10 cellular contexts compared by ENCODE assay signal in genomic region chr7:75880242-75880641, GRCh38. TPM values are rescaled to one million over a fixed set of nuclear protein-coding genes. Genes with fewer than 3 reads are reported as not detected.
DNase-seq lines count a peak whose midpoint lies in the region; ATAC-seq, FAIRE-seq and TF ChIP-seq lines count a peak whose summit lies in the region.
"Had no signal": no experiment of that assay in that cellular context is flagged by ENCODE, and none has a peak within 500 bp of the region (broad histone marks: within the 10 kb centered on the region; RNA-seq: fewer than 3 reads in every experiment).

No MANE protein-coding gene starts in this region.

- peak overlapping the region; percentile 78 for H3K4me2 ChIP-seq in GM12878 (ENCODE audit: control insufficient read depth, insufficient read depth)

- no peak for TF ChIP-seq CTCF in AG04450 (IDR thresholded peaks at IDR 0.05; ENCODE audit: low read depth, low read length)
- no peak for TF ChIP-seq CTCF in GM12878 (IDR thresholded peaks at IDR 0.05 in 2 of 3, conservative IDR thresholded peaks at IDR 0.05 in 1 of 3; ENCODE audit: control insufficient read depth in 2 of 3, extremely low read depth in 1 of 3, insufficient read depth in 1 of 3, low read depth in 3 of 3, low read length in 3 of 3)
- no peak for TF ChIP-seq CTCF in testis (IDR thresholded peaks at IDR 0.05)

- no peak for DNase-seq in AG04450 (ENCODE audit: low read depth, low spot score)
- DNase-seq in GM12878 (ENCODE audit: low read depth, low spot score): no peak
- no peak for DNase-seq in testis
- no peak for DNase-seq in SKM-1 (lab: John Stamatoyannopoulos, UW; ENCODE audit: unreplicated experiment)
- DNase-seq in HTR-8/SVneo (ENCODE audit: insufficient read length, low spot score): no peak
- no peak for DNase-seq in activated CD8-positive, alpha-beta memory T cell treated with anti-CD3 and anti-CD28 coated beads for 24 hours
- DNase-seq: GOT3, T-helper 9 cell had no signal

- RAD21 ChIA-PET in GM12878 (lab: Charles Lee; ENCODE audit: unreplicated experiment): interaction anchor here (3.0 kb wide), 1 partner anchor 140 kb away, joined by 13 read pairs; no protein-coding TSS in a partner anchor

- SMC1A ChIA-PET in GM12878 (lab: Charles Lee; ENCODE audit: uncharacterized antibody, unreplicated experiment): interaction anchor here (1.2 kb wide), 1 partner anchor 140 kb away, joined by 4 read pairs; no protein-coding TSS in a partner anchor

- H3K4me1 ChIP-seq in HUES6 (ENCODE audit: control insufficient read depth, insufficient read depth, low read length): peaks cover 29% of the 10 kb centered on the region
- peaks cover 8% of the 10 kb centered on the region for H3K4me1 ChIP-seq in GM12878 (ENCODE audit: control insufficient read depth, insufficient read depth, low read length)
- H3K4me1 ChIP-seq in muscle layer of duodenum (ENCODE audit: control insufficient read depth in 1 of 2, insufficient read depth in 2 of 2, low read length in 2 of 2): peaks cover 11 to 15% of the 10 kb centered on the region in 2 donors
- peaks cover 6% of the 10 kb centered on the region for H3K4me1 ChIP-seq in testis

- FAIRE-seq in GM12878 (lab: Jason Lieb, UNC): no peak
- FAIRE-seq in HTR-8/SVneo (lab: Jason Lieb, UNC): no peak

- no peak overlapping the region for H3K27ac ChIP-seq in AG04450 (ENCODE audit: low read depth, low read length)
- H3K27ac ChIP-seq in HUES6 (ENCODE audit: low read depth, low read length): no peak overlapping the region
- H3K27ac ChIP-seq in GM12878 (ENCODE audit: control insufficient read depth, insufficient read depth): no peak overlapping the region
- peak overlapping the region; percentile 60 for H3K27ac ChIP-seq in muscle layer of duodenum (ENCODE audit: low read length)
- H3K27ac ChIP-seq in testis: peak overlapping the region in 1 of 2 donors; percentile 43

- WGBS in GM12878 (ENCODE audit: insufficient coverage, insufficient replicate concordance, low lambda C conversion rate, missing lambda C conversion rate): 98% methylated on average over 4 of the region's 4 CpGs
- WGBS in testis, 2 donors: 64 to 67% methylated on average over 4 of the region's 4 CpGs

- TF ChIP-seq POLR2A in GM12878 (IDR thresholded peaks at IDR 0.05; ENCODE audit: low read depth, low read length): no peak
- TF ChIP-seq POLR2A in testis (IDR thresholded peaks at IDR 0.05): no peak

- BruUV-seq in GM12878 (replicated peaks; lab: Mats Ljungman, UMichigan): no TSS peak

- intact Hi-C loops in GM12878 (cut with micrococcal nuclease; ENCODE audit: unreplicated experiment): no loop called here
- intact Hi-C loops in testis (cut with DNase I; ENCODE audit: low total_unique reads): no loop called here

- H3K36me3 ChIP-seq in HUES6 (ENCODE audit: control insufficient read depth, insufficient read depth, low read length) (peaks cover 40% of the 10 kb centered on the region), GM12878 (ENCODE audit: control insufficient read depth in 2 of 2, insufficient read depth in 2 of 2, low read length in 1 of 2) (peaks cover 6 to 10% of the 10 kb centered on the region in 2 experiments; a peak in 3 of 4 replicates), muscle layer of duodenum (ENCODE audit: control insufficient read depth in 1 of 2, insufficient read depth in 2 of 2, low read length in 2 of 2) (peaks cover 25 to 35% of the 10 kb centered on the region in 2 donors), testis (ENCODE audit: low read depth, missing control alignments) (no peaks in the 10 kb centered on the region)

- no peak overlapping the region for H2AFZ ChIP-seq in GM12878 (ENCODE audit: control insufficient read depth, low read depth, low read length)

- H3K4me3 ChIP-seq in AG04450 (ENCODE audit: low read depth, low read length) (peak overlapping the region; percentile 97), HUES6 (ENCODE audit: low read depth, low read length) (peak overlapping the region; percentile 80; the same call in 1 of the 2 replicates), GM12878 (peak overlapping the region; percentile 95), muscle layer of duodenum (ENCODE audit: low read depth in 1 of 2, low read length in 2 of 2) (peak overlapping the region; percentile 90 to 97), testis (no peak overlapping the region)

- in situ Hi-C loops in GM12878 (cut with MboI): no loop called here

- H3K9me3 ChIP-seq in AG04450 (ENCODE audit: control insufficient read depth, insufficient read depth, low read length): no peaks in the 10 kb centered on the region; the same call in 1 of the 2 replicates
- H3K9me3 ChIP-seq in HUES6 (ENCODE audit: control insufficient read depth, insufficient read depth, low read depth, low read length): no peaks in the 10 kb centered on the region
- no peaks in the 10 kb centered on the region for H3K9me3 ChIP-seq in GM12878 (replicated peaks; ENCODE audit: control insufficient read depth, insufficient read depth, low read length)
- H3K9me3 ChIP-seq in muscle layer of duodenum (ENCODE audit: control insufficient read depth in 1 of 2, low read length in 2 of 2): no peaks in the 10 kb centered on the region
- H3K9me3 ChIP-seq in testis: no peaks in the 10 kb centered on the region

- no peak for ATAC-seq in GM12878

- POLR2A ChIA-PET in AG04450 (lab: Yijun Ruan, JAX): no interaction called here
- POLR2A ChIA-PET in GM12878 (lab: Charles Lee): interaction anchor here (3.5 kb wide), 1 partner anchor 36 kb away, joined by 27 read pairs; the partner anchor contains the start of gene POR

- TF ChIP-seq RAD21 in GM12878 (IDR thresholded peaks at IDR 0.05; ENCODE audit: insufficient read depth, low read depth, low read length): no peak

- H3K79me2 ChIP-seq in GM12878 (ENCODE audit: control insufficient read depth, insufficient read depth, low read length): peaks cover 13% of the 10 kb centered on the region

- CTCF ChIA-PET in AG04450 (lab: Charles Lee) (no interaction called here), GM12878 (lab: Yijun Ruan, JAX) (interaction anchor here (1.4 kb wide), 1 partner anchor 140 kb away, joined by 3 read pairs; no protein-coding TSS in a partner anchor)

- no peaks in the 10 kb centered on the region for H3K27me3 ChIP-seq in AG04450 (ENCODE audit: control insufficient read depth, insufficient read depth, low read length)
- no peaks in the 10 kb centered on the region for H3K27me3 ChIP-seq in HUES6 (ENCODE audit: control insufficient read depth, insufficient read depth, low read length)
- no peaks in the 10 kb centered on the region for H3K27me3 ChIP-seq in GM12878 (replicated peaks in 1 of 2; ENCODE audit: control insufficient read depth in 2 of 2, insufficient read depth in 2 of 2, low read length in 1 of 2)
- H3K27me3 ChIP-seq in muscle layer of duodenum (ENCODE audit: low read depth, low read length): no peaks in the 10 kb centered on the region
- no peaks in the 10 kb centered on the region for H3K27me3 ChIP-seq in testis

- H4K20me1 ChIP-seq in GM12878 (ENCODE audit: control insufficient read depth, insufficient read depth): no peaks in the 10 kb centered on the region

- H3K9ac ChIP-seq in HUES6 (ENCODE audit: low read length) (no peak overlapping the region), GM12878 (ENCODE audit: control insufficient read depth, insufficient read depth, low read length) (no peak overlapping the region)

- TF ChIP-seq EP300 in GM12878 (IDR thresholded peaks at IDR 0.05; ENCODE audit: borderline replicate concordance in 1 of 2, control insufficient read depth in 1 of 2, low read depth in 2 of 2, low read length in 2 of 2): no peak

RNA-seq across cellular contexts. Expression of gene RHBDD2, which starts 1.4 kb away (rescaled TPM):
- polyA plus RNA-seq in AG04450 (2011; rRNA removed) (34.9 and 50.0 TPM in 2 replicates), GM12878 (2011; rRNA removed) (4.9 and 14.5 TPM in 2 replicates), GM12878 (2014; fragmentation: Illumina TruSeq; extraction: Trizol) (7.0 and 13.1 TPM in 2 replicates), GM12878 (2014; fragmentation: Nextera tagmentation; extraction: Ambion mirVana) (1 to 10 TPM; 3.9 to 7.4 TPM), GM12878 (2014; rRNA removed) (19.3 and 21.1 TPM in 2 replicates), GM12878 (2016; fragmentation: Nextera tagmentation; extraction: Ambion mirVana) (10 to 100 TPM; 31.5 to 39.8 TPM), testis (ENCODE audit: insufficient read depth, low read depth, low replicate concordance) (161 TPM)
- 34.2 and 38.4 TPM in 2 replicates for polyA minus RNA-seq in AG04450 (2011; rRNA and poly(A)+ RNA removed)
- 14.0 and 17.1 TPM in 2 replicates for total RNA-seq in GM12878 (2013; cell fraction: nucleolus; rRNA removed)
- total RNA-seq in GM12878 (2014; rRNA removed) (23.6 and 23.8 TPM in 2 replicates), GM12878 (2014; rRNA removed; fragmentation: Illumina TruSeq; extraction: Trizol) (6.7 and 8.8 TPM in 2 replicates), GM12878 (2021) (22.6 and 25.7 TPM in 2 replicates), testis (100 to 1,000 TPM; 106 to 109 TPM)
- polyA plus RNA-seq in GM12878 (2011; ENCODE audit: low read depth): 16.1 TPM
- 25.6 and 27.5 TPM in 2 replicates for polyA plus RNA-seq in GM12878 (2011; cell fraction: cytosol; rRNA removed)
- 16.8 and 20.7 TPM in 2 replicates for polyA plus RNA-seq in GM12878 (2011; cell fraction: nucleus; rRNA removed)
- 19.6 and 27.6 TPM in 2 replicates for polyA plus RNA-seq in GM12878 (2012)
- polyA minus RNA-seq in GM12878 (2011; rRNA and poly(A)+ RNA removed): 17.5 and 19.5 TPM in 2 replicates
- 11.1 and 14.7 TPM in 2 replicates for polyA minus RNA-seq in GM12878 (2011; cell fraction: cytosol; rRNA and poly(A)+ RNA removed)
- polyA minus RNA-seq in GM12878 (2011; cell fraction: nucleus; rRNA and poly(A)+ RNA removed): 7.1 and 14.1 TPM in 2 replicates

RNA-seq across cellular contexts. Expression of gene POR, which starts 34.7 kb away (rescaled TPM):
- 39.0 and 46.5 TPM in 2 replicates for polyA plus RNA-seq in AG04450 (2011; rRNA removed)
- 39.8 and 57.0 TPM in 2 replicates for polyA minus RNA-seq in AG04450 (2011; rRNA and poly(A)+ RNA removed)
- 89.1 and 114 TPM in 2 replicates for total RNA-seq in GM12878 (2013; cell fraction: nucleolus; rRNA removed)
- 67.6 and 75.5 TPM in 2 replicates for total RNA-seq in GM12878 (2014; rRNA removed)
- total RNA-seq in GM12878 (2014; rRNA removed; fragmentation: Illumina TruSeq; extraction: Trizol): 15.3 and 16.2 TPM in 2 replicates
- 72.2 and 75.8 TPM in 2 replicates for total RNA-seq in GM12878 (2021)
- 10.8 TPM for polyA plus RNA-seq in GM12878 (2011; ENCODE audit: low read depth)
- polyA plus RNA-seq in GM12878 (2011; rRNA removed): 7.9 and 16.0 TPM in 2 replicates
- polyA plus RNA-seq in GM12878 (2011; cell fraction: cytosol; rRNA removed): 28.1 and 40.8 TPM in 2 replicates
- 119 and 145 TPM in 2 replicates for polyA plus RNA-seq in GM12878 (2011; cell fraction: nucleus; rRNA removed)
- polyA plus RNA-seq in GM12878 (2012): 32.6 and 32.8 TPM in 2 replicates
- 27.0 and 33.7 TPM in 2 replicates for polyA plus RNA-seq in GM12878 (2014; fragmentation: Illumina TruSeq; extraction: Trizol)
- polyA plus RNA-seq in GM12878 (2014; fragmentation: Nextera tagmentation; extraction: Ambion mirVana): 1 to 10 TPM; 2.2 to 8.2 TPM
- 38.1 and 45.2 TPM in 2 replicates for polyA plus RNA-seq in GM12878 (2014; rRNA removed)
- polyA plus RNA-seq in GM12878 (2016; fragmentation: Nextera tagmentation; extraction: Ambion mirVana): 10 to 100 TPM; 55.7 to 59.0 TPM
- polyA minus RNA-seq in GM12878 (2011; rRNA and poly(A)+ RNA removed): 18.7 and 36.8 TPM in 2 replicates
- polyA minus RNA-seq in GM12878 (2011; cell fraction: cytosol; rRNA and poly(A)+ RNA removed): 29.0 and 34.8 TPM in 2 replicates
- polyA minus RNA-seq in GM12878 (2011; cell fraction: nucleus; rRNA and poly(A)+ RNA removed): 25.1 and 46.7 TPM in 2 replicates
- 100 to 1,000 TPM; 122 to 169 TPM for total RNA-seq in testis
- 98.5 TPM for polyA plus RNA-seq in testis (ENCODE audit: insufficient read depth, low read depth, low replicate concordance)

Comparison
In these comparisons a context has a peak if more than half of its experiments do, and no peak if none do; other contexts are left out.
1. H3K4me3 ChIP-seq: peak in AG04450 (single experiment), HUES6 (single experiment), GM12878 (single experiment) and muscle layer of duodenum (2 of 2); none in testis (0 of 2).